Comparison of ENCODE assay signal across 1 cellular context in genomic region chr12:1374296-1374695, GRCh38.
TF ChIP-seq lines count a peak whose summit lies in the region.

No MANE protein-coding gene starts in this region.

TF ChIP-seq in HepG2, 621 proteins besides CTCF, POLR2A, EP300 and RAD21 (continued from another document):
- TF ChIP-seq, protein P1, sequence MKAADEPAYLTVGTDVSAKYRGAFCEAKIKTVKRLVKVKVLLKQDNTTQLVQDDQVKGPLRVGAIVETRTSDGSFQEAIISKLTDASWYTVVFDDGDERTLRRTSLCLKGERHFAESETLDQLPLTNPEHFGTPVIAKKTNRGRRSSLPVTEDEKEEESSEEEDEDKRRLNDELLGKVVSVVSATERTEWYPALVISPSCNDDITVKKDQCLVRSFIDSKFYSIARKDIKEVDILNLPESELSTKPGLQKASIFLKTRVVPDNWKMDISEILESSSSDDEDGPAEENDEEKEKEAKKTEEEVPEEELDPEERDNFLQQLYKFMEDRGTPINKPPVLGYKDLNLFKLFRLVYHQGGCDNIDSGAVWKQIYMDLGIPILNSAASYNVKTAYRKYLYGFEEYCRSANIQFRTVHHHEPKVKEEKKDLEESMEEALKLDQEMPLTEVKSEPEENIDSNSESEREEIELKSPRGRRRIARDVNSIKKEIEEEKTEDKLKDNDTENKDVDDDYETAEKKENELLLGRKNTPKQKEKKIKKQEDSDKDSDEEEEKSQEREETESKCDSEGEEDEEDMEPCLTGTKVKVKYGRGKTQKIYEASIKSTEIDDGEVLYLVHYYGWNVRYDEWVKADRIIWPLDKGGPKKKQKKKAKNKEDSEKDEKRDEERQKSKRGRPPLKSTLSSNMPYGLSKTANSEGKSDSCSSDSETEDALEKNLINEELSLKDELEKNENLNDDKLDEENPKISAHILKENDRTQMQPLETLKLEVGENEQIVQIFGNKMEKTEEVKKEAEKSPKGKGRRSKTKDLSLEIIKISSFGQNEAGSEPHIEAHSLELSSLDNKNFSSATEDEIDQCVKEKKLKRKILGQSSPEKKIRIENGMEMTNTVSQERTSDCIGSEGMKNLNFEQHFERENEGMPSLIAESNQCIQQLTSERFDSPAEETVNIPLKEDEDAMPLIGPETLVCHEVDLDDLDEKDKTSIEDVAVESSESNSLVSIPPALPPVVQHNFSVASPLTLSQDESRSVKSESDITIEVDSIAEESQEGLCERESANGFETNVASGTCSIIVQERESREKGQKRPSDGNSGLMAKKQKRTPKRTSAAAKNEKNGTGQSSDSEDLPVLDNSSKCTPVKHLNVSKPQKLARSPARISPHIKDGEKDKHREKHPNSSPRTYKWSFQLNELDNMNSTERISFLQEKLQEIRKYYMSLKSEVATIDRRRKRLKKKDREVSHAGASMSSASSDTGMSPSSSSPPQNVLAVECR (CRISPR knock-in tag; IDR thresholded peaks at IDR 0.05; ENCODE audit: borderline replicate concordance) = no peak
- TF ChIP-seq KMT2A (CRISPR knock-in tag; IDR thresholded peaks at IDR 0.05) (no peak), ZNF136 (CRISPR knock-in tag; IDR thresholded peaks at IDR 0.05; ENCODE audit: low read depth) (no peak), BRD4 (CRISPR knock-in tag; IDR thresholded peaks at IDR 0.05) (no peak), JUND (CRISPR knock-in tag; IDR thresholded peaks at IDR 0.05) (no peak), ZBTB21 (CRISPR knock-in tag; IDR thresholded peaks at IDR 0.05) (no peak), STAT5B (CRISPR knock-in tag; IDR thresholded peaks at IDR 0.05) (no peak), THYN1 (CRISPR knock-in tag; IDR thresholded peaks at IDR 0.05; ENCODE audit: borderline replicate concordance, low read depth) (no peak), HMGXB3 (CRISPR knock-in tag; IDR thresholded peaks at IDR 0.05; ENCODE audit: borderline replicate concordance) (no peak), FLYWCH1 (CRISPR knock-in tag; IDR thresholded peaks at IDR 0.05) (no peak), PRDM15 (CRISPR knock-in tag; IDR thresholded peaks at IDR 0.05) (no peak), GABPA (IDR thresholded peaks at IDR 0.05; ENCODE audit: low read depth, low read length) (no peak), GABPA (CRISPR knock-in tag; IDR thresholded peaks at IDR 0.05; ENCODE audit: low read depth) (no peak), HNF4G (IDR thresholded peaks at IDR 0.05; ENCODE audit: borderline replicate concordance, low read depth, low read length) (no peak), HNF4G (CRISPR knock-in tag; IDR thresholded peaks at IDR 0.05; ENCODE audit: borderline replicate concordance, low read depth) (no peak), HNF1A (IDR thresholded peaks at IDR 0.05; ENCODE audit: low read depth) (no peak), HNF1A (CRISPR knock-in tag; IDR thresholded peaks at IDR 0.05; ENCODE audit: borderline replicate concordance) (no peak), PAF1 (CRISPR knock-in tag; IDR thresholded peaks at IDR 0.05) (no peak), GZF1 (CRISPR knock-in tag; IDR thresholded peaks at IDR 0.05) (no peak)
- TF ChIP-seq, protein P2, sequence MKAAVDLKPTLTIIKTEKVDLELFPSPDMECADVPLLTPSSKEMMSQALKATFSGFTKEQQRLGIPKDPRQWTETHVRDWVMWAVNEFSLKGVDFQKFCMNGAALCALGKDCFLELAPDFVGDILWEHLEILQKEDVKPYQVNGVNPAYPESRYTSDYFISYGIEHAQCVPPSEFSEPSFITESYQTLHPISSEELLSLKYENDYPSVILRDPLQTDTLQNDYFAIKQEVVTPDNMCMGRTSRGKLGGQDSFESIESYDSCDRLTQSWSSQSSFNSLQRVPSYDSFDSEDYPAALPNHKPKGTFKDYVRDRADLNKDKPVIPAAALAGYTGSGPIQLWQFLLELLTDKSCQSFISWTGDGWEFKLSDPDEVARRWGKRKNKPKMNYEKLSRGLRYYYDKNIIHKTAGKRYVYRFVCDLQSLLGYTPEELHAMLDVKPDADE (CRISPR knock-in tag; IDR thresholded peaks at IDR 0.05) = no peak
- TF ChIP-seq, protein P3, sequence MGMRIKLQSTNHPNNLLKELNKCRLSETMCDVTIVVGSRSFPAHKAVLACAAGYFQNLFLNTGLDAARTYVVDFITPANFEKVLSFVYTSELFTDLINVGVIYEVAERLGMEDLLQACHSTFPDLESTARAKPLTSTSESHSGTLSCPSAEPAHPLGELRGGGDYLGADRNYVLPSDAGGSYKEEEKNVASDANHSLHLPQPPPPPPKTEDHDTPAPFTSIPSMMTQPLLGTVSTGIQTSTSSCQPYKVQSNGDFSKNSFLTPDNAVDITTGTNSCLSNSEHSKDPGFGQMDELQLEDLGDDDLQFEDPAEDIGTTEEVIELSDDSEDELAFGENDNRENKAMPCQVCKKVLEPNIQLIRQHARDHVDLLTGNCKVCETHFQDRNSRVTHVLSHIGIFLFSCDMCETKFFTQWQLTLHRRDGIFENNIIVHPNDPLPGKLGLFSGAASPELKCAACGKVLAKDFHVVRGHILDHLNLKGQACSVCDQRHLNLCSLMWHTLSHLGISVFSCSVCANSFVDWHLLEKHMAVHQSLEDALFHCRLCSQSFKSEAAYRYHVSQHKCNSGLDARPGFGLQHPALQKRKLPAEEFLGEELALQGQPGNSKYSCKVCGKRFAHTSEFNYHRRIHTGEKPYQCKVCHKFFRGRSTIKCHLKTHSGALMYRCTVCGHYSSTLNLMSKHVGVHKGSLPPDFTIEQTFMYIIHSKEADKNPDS (CRISPR knock-in tag; IDR thresholded peaks at IDR 0.05) = no peak
